1 cellular context compared by ENCODE assay signal in the genomic region with DNA sequence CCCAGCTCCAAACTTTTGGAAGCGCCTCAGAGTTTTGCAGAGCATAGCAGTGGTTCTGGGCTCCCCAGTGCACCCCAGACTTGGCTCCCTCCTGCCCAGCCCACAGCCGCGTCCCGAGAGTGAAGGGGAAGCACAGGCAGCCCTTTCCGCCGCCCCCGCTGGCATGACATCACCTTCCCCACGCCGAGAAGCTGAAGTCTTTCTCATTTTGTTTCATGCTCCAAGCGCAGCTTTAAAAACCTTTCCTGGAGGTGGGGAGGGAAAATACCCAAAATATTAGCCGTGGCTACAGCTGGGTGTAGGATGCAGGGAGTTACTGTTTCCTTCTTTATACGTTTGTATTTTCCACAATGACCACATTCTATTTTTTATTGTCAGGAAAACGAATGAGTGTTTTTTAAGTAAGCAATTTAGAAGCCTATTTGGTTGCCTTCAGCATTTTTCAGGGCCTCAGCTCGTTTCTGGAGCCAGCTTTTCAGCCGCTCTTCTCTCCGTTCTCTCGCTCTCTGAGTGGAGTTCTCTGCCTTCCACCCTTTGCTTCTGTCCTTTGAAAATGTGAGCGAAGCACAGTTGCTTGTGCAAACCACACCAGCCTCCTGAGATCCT.
A peak's percentile ranks its signal among the peaks of the same experiment; 100 is the strongest.
TF ChIP-seq lines count a peak whose summit lies in the region.

No MANE protein-coding gene starts in this region.

TF ChIP-seq in GM12878, 131 proteins besides CTCF, POLR2A, EP300 and RAD21 (continued from another document and continues in another):
- TF ChIP-seq, protein P1, sequence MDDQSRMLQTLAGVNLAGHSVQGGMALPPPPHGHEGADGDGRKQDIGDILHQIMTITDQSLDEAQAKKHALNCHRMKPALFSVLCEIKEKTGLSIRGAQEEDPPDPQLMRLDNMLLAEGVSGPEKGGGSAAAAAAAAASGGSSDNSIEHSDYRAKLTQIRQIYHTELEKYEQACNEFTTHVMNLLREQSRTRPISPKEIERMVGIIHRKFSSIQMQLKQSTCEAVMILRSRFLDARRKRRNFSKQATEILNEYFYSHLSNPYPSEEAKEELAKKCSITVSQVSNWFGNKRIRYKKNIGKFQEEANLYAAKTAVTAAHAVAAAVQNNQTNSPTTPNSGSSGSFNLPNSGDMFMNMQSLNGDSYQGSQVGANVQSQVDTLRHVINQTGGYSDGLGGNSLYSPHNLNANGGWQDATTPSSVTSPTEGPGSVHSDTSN (IDR thresholded peaks at IDR 0.05; ENCODE audit: insufficient replicate concordance, low read depth, low read length), result no peak
- TF ChIP-seq RUNX3 (IDR thresholded peaks at IDR 0.05; ENCODE audit: low read length) (peak; percentile 75), SUPT20H (IDR thresholded peaks at IDR 0.05; ENCODE audit: borderline replicate concordance, control insufficient read depth, low read depth, low read length) (no peak), PAX8 (IDR thresholded peaks at IDR 0.05) (no peak), IKZF1 (conservative IDR thresholded peaks at IDR 0.05) (peak; percentile 59; the same call in 1 of the 2 replicates), FOXK2 (IDR thresholded peaks at IDR 0.05) (no peak), ZZZ3 (IDR thresholded peaks at IDR 0.05; ENCODE audit: control insufficient read depth, insufficient read length, low read depth) (no peak), SMAD1 (IDR thresholded peaks at IDR 0.05; ENCODE audit: low read depth, partially characterized antibody) (no peak), RB1 (IDR thresholded peaks at IDR 0.05; ENCODE audit: borderline replicate concordance) (no peak), MXI1 (IDR thresholded peaks at IDR 0.05; ENCODE audit: low read depth, low read length) (no peak), STAT3 (IDR thresholded peaks at IDR 0.05; ENCODE audit: low read depth, low read length) (no peak), CBFB (IDR thresholded peaks at IDR 0.05; ENCODE audit: low read depth) (no peak), TARDBP (IDR thresholded peaks at IDR 0.05; ENCODE audit: borderline replicate concordance) (no peak), ESRRA (IDR thresholded peaks at IDR 0.05; ENCODE audit: low read length) (no peak), CBX5 (IDR thresholded peaks at IDR 0.05; ENCODE audit: low read depth) (peak; percentile 43; the same call in 1 of the 2 replicates), NFYA (IDR thresholded peaks at IDR 0.05; ENCODE audit: borderline replicate concordance, low read depth, low read length) (no peak), KDM1A (IDR thresholded peaks at IDR 0.05; ENCODE audit: borderline replicate concordance) (no peak), CHD4 (IDR thresholded peaks at IDR 0.05) (no peak), YY1 (IDR thresholded peaks at IDR 0.05; ENCODE audit: low read depth, low read length) (no peak), IKZF2 (IDR thresholded peaks at IDR 0.05) (peak; percentile 45 to 51; a peak in 3 of 4 replicates), LARP7 (IDR thresholded peaks at IDR 0.05) (no peak), ASH2L (IDR thresholded peaks at IDR 0.05; ENCODE audit: borderline replicate concordance, low read depth) (no peak), TCF3 (IDR thresholded peaks at IDR 0.05; ENCODE audit: borderline replicate concordance, insufficient read depth, low read depth, low read length) (no peak), BMI1 (IDR thresholded peaks at IDR 0.05; ENCODE audit: borderline replicate concordance) (no peak), CREB1 (IDR thresholded peaks at IDR 0.05; ENCODE audit: low read depth) (peak; percentile 70), PAX5 (IDR thresholded peaks at IDR 0.05; ENCODE audit: borderline replicate concordance, low read depth, low read length) (no peak), NR2C2 (IDR thresholded peaks at IDR 0.05; ENCODE audit: borderline replicate concordance, control insufficient read depth, insufficient read length, low read depth) (no peak), TCF12 (IDR thresholded peaks at IDR 0.05; ENCODE audit: low read depth, low read length) (0 out of 2 replicates have a peak, but pooled peaks have one; percentile 44), YBX1 (IDR thresholded peaks at IDR 0.05) (no peak), HCFC1 (IDR thresholded peaks at IDR 0.05; ENCODE audit: low read length) (no peak), SMAD5 (IDR thresholded peaks at IDR 0.05; ENCODE audit: low read depth) (no peak), STAT1 (conservative IDR thresholded peaks at IDR 0.05) (no peak), BRCA1 (IDR thresholded peaks at IDR 0.05; ENCODE audit: low read depth, low read length) (no peak), EGR1 (IDR thresholded peaks at IDR 0.05; ENCODE audit: borderline replicate concordance in 1 of 2, low read depth in 2 of 2, low read length in 2 of 2) (peak in 1 of 2 experiments; percentile 98; a peak in 2 of 3 replicates), ZNF217 (IDR thresholded peaks at IDR 0.05) (no peak), RAD51 (IDR thresholded peaks at IDR 0.05) (no peak)
- TF ChIP-seq, protein P2, sequence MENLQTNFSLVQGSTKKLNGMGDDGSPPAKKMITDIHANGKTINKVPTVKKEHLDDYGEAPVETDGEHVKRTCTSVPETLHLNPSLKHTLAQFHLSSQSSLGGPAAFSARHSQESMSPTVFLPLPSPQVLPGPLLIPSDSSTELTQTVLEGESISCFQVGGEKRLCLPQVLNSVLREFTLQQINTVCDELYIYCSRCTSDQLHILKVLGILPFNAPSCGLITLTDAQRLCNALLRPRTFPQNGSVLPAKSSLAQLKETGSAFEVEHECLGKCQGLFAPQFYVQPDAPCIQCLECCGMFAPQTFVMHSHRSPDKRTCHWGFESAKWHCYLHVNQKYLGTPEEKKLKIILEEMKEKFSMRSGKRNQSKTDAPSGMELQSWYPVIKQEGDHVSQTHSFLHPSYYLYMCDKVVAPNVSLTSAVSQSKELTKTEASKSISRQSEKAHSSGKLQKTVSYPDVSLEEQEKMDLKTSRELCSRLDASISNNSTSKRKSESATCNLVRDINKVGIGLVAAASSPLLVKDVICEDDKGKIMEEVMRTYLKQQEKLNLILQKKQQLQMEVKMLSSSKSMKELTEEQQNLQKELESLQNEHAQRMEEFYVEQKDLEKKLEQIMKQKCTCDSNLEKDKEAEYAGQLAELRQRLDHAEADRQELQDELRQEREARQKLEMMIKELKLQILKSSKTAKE (IDR thresholded peaks at IDR 0.05; ENCODE audit: low read depth, poor library complexity, severe bottlenecking), result peak; percentile 19
- TF ChIP-seq, protein P3, sequence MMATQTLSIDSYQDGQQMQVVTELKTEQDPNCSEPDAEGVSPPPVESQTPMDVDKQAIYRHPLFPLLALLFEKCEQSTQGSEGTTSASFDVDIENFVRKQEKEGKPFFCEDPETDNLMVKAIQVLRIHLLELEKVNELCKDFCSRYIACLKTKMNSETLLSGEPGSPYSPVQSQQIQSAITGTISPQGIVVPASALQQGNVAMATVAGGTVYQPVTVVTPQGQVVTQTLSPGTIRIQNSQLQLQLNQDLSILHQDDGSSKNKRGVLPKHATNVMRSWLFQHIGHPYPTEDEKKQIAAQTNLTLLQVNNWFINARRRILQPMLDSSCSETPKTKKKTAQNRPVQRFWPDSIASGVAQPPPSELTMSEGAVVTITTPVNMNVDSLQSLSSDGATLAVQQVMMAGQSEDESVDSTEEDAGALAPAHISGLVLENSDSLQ (IDR thresholded peaks at IDR 0.05), result no peak
- TF ChIP-seq, protein P4, sequence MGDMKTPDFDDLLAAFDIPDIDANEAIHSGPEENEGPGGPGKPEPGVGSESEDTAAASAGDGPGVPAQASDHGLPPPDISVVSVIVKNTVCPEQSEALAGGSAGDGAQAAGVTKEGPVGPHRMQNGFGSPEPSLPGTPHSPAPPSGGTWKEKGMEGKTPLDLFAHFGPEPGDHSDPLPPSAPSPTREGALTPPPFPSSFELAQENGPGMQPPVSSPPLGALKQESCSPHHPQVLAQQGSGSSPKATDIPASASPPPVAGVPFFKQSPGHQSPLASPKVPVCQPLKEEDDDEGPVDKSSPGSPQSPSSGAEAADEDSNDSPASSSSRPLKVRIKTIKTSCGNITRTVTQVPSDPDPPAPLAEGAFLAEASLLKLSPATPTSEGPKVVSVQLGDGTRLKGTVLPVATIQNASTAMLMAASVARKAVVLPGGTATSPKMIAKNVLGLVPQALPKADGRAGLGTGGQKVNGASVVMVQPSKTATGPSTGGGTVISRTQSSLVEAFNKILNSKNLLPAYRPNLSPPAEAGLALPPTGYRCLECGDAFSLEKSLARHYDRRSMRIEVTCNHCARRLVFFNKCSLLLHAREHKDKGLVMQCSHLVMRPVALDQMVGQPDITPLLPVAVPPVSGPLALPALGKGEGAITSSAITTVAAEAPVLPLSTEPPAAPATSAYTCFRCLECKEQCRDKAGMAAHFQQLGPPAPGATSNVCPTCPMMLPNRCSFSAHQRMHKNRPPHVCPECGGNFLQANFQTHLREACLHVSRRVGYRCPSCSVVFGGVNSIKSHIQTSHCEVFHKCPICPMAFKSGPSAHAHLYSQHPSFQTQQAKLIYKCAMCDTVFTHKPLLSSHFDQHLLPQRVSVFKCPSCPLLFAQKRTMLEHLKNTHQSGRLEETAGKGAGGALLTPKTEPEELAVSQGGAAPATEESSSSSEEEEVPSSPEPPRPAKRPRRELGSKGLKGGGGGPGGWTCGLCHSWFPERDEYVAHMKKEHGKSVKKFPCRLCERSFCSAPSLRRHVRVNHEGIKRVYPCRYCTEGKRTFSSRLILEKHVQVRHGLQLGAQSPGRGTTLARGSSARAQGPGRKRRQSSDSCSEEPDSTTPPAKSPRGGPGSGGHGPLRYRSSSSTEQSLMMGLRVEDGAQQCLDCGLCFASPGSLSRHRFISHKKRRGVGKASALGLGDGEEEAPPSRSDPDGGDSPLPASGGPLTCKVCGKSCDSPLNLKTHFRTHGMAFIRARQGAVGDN (IDR thresholded peaks at IDR 0.05), result no peak
- TF ChIP-seq, protein P5, sequence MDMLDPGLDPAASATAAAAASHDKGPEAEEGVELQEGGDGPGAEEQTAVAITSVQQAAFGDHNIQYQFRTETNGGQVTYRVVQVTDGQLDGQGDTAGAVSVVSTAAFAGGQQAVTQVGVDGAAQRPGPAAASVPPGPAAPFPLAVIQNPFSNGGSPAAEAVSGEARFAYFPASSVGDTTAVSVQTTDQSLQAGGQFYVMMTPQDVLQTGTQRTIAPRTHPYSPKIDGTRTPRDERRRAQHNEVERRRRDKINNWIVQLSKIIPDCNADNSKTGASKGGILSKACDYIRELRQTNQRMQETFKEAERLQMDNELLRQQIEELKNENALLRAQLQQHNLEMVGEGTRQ (IDR thresholded peaks at IDR 0.05; ENCODE audit: borderline replicate concordance, low read depth, low read length), result no peak
- TF ChIP-seq, protein P6, sequence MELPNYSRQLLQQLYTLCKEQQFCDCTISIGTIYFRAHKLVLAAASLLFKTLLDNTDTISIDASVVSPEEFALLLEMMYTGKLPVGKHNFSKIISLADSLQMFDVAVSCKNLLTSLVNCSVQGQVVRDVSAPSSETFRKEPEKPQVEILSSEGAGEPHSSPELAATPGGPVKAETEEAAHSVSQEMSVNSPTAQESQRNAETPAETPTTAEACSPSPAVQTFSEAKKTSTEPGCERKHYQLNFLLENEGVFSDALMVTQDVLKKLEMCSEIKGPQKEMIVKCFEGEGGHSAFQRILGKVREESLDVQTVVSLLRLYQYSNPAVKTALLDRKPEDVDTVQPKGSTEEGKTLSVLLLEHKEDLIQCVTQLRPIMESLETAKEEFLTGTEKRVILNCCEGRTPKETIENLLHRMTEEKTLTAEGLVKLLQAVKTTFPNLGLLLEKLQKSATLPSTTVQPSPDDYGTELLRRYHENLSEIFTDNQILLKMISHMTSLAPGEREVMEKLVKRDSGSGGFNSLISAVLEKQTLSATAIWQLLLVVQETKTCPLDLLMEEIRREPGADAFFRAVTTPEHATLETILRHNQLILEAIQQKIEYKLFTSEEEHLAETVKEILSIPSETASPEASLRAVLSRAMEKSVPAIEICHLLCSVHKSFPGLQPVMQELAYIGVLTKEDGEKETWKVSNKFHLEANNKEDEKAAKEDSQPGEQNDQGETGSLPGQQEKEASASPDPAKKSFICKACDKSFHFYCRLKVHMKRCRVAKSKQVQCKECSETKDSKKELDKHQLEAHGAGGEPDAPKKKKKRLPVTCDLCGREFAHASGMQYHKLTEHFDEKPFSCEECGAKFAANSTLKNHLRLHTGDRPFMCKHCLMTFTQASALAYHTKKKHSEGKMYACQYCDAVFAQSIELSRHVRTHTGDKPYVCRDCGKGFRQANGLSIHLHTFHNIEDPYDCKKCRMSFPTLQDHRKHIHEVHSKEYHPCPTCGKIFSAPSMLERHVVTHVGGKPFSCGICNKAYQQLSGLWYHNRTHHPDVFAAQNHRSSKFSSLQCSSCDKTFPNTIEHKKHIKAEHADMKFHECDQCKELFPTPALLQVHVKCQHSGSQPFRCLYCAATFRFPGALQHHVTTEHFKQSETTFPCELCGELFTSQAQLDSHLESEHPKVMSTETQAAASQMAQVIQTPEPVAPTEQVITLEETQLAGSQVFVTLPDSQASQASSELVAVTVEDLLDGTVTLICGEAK (IDR thresholded peaks at IDR 0.05; ENCODE audit: borderline replicate concordance), result no peak
- TF ChIP-seq, protein P7, sequence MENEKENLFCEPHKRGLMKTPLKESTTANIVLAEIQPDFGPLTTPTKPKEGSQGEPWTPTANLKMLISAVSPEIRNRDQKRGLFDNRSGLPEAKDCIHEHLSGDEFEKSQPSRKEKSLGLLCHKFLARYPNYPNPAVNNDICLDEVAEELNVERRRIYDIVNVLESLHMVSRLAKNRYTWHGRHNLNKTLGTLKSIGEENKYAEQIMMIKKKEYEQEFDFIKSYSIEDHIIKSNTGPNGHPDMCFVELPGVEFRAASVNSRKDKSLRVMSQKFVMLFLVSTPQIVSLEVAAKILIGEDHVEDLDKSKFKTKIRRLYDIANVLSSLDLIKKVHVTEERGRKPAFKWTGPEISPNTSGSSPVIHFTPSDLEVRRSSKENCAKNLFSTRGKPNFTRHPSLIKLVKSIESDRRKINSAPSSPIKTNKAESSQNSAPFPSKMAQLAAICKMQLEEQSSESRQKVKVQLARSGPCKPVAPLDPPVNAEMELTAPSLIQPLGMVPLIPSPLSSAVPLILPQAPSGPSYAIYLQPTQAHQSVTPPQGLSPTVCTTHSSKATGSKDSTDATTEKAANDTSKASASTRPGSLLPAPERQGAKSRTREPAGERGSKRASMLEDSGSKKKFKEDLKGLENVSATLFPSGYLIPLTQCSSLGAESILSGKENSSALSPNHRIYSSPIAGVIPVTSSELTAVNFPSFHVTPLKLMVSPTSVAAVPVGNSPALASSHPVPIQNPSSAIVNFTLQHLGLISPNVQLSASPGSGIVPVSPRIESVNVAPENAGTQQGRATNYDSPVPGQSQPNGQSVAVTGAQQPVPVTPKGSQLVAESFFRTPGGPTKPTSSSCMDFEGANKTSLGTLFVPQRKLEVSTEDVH (IDR thresholded peaks at IDR 0.05; ENCODE audit: low read depth, partially characterized antibody), result no peak
- TF ChIP-seq, protein P8, sequence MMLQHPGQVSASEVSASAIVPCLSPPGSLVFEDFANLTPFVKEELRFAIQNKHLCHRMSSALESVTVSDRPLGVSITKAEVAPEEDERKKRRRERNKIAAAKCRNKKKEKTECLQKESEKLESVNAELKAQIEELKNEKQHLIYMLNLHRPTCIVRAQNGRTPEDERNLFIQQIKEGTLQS (IDR thresholded peaks at IDR 0.05; ENCODE audit: borderline replicate concordance, extremely low read depth, low read depth, low read length), result no peak
- TF ChIP-seq, protein P9, sequence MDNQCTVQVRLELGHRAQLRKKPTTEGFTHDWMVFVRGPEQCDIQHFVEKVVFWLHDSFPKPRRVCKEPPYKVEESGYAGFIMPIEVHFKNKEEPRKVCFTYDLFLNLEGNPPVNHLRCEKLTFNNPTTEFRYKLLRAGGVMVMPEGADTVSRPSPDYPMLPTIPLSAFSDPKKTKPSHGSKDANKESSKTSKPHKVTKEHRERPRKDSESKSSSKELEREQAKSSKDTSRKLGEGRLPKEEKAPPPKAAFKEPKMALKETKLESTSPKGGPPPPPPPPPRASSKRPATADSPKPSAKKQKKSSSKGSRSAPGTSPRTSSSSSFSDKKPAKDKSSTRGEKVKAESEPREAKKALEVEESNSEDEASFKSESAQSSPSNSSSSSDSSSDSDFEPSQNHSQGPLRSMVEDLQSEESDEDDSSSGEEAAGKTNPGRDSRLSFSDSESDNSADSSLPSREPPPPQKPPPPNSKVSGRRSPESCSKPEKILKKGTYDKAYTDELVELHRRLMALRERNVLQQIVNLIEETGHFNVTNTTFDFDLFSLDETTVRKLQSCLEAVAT (IDR thresholded peaks at IDR 0.05), result no peak
